In the genomic region with DNA sequence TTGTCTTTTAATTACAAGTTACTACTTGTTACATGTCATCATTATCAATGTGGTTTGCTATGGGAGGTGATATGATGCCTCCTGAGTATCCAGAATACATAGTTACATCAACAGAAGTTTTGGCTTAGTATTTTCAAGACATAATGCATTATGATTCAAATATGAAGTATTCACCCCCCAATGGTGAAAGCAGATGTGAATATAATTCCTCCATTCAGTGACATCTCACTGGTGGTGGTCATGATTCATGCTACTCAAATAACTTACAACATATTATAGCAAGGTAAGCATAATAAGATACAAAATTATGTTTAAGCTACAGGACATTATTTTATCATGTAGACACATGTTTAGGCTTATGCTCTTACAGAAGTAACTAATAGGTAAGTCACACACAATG, we compare ENCODE assay signal across 1 cellular context.
TF ChIP-seq lines count a peak whose summit lies in the region.

No MANE protein-coding gene starts in this region.

TF ChIP-seq in GM23338, 12 proteins besides CTCF, POLR2A, EP300 and RAD21 (continued from another document):
- TF ChIP-seq STAT1 (IDR thresholded peaks at IDR 0.05; ENCODE audit: unreplicated experiment), result no peak
- TF ChIP-seq, protein P1, sequence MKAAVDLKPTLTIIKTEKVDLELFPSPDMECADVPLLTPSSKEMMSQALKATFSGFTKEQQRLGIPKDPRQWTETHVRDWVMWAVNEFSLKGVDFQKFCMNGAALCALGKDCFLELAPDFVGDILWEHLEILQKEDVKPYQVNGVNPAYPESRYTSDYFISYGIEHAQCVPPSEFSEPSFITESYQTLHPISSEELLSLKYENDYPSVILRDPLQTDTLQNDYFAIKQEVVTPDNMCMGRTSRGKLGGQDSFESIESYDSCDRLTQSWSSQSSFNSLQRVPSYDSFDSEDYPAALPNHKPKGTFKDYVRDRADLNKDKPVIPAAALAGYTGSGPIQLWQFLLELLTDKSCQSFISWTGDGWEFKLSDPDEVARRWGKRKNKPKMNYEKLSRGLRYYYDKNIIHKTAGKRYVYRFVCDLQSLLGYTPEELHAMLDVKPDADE (IDR thresholded peaks at IDR 0.05), result no peak
- TF ChIP-seq CREB1 (CRISPR knock-in tag; IDR thresholded peaks at IDR 0.05; ENCODE audit: low read depth), result no peak
- no peak for TF ChIP-seq ZNF114 (CRISPR knock-in tag; IDR thresholded peaks at IDR 0.05)
- TF ChIP-seq, protein P2, sequence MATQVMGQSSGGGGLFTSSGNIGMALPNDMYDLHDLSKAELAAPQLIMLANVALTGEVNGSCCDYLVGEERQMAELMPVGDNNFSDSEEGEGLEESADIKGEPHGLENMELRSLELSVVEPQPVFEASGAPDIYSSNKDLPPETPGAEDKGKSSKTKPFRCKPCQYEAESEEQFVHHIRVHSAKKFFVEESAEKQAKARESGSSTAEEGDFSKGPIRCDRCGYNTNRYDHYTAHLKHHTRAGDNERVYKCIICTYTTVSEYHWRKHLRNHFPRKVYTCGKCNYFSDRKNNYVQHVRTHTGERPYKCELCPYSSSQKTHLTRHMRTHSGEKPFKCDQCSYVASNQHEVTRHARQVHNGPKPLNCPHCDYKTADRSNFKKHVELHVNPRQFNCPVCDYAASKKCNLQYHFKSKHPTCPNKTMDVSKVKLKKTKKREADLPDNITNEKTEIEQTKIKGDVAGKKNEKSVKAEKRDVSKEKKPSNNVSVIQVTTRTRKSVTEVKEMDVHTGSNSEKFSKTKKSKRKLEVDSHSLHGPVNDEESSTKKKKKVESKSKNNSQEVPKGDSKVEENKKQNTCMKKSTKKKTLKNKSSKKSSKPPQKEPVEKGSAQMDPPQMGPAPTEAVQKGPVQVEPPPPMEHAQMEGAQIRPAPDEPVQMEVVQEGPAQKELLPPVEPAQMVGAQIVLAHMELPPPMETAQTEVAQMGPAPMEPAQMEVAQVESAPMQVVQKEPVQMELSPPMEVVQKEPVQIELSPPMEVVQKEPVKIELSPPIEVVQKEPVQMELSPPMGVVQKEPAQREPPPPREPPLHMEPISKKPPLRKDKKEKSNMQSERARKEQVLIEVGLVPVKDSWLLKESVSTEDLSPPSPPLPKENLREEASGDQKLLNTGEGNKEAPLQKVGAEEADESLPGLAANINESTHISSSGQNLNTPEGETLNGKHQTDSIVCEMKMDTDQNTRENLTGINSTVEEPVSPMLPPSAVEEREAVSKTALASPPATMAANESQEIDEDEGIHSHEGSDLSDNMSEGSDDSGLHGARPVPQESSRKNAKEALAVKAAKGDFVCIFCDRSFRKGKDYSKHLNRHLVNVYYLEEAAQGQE (IDR thresholded peaks at IDR 0.05; ENCODE audit: unreplicated experiment), result no peak
- TF ChIP-seq ZNF462 (CRISPR knock-in tag; IDR thresholded peaks at IDR 0.05), result no peak
- TF ChIP-seq EZH2 (IDR thresholded peaks at IDR 0.05; ENCODE audit: low read depth, unreplicated experiment), result no peak
- TF ChIP-seq NANOG (IDR thresholded peaks at IDR 0.05; ENCODE audit: borderline replicate concordance), result no peak
- no peak for TF ChIP-seq EZH2phosphoT487 (IDR thresholded peaks at IDR 0.05; ENCODE audit: unreplicated experiment)
- TF ChIP-seq JUNB (IDR thresholded peaks at IDR 0.05; ENCODE audit: unreplicated experiment), result no peak
